ENCODE assay signal across 13 cellular contexts in the genomic region with DNA sequence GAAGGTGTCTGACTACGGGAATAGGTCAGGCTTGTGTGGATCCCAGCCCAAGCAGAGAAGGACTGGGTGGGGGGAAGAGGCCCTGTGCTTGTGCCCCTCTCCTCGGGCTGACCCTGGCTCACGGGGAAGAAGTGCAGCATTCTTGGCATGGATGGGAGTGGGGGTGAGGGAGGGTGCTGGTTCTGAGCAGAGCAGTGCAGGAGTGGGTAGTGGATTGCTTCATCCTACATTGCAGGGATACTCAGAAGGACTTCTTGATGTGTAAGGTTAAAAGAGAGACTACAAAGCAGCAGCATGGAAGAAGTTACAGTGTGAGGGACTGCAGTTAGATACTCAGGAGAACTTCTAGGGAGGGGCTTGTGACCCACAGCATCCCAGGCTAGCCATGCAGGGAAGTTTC. TPM values are rescaled to one million over a fixed set of nuclear protein-coding genes. Genes with fewer than 3 reads are reported as not detected.
DNase-seq lines count a peak whose midpoint lies in the region; ATAC-seq and TF ChIP-seq lines count a peak whose summit lies in the region.
"Had no signal": no experiment of that assay in that cellular context is flagged by ENCODE, and none has a peak within 500 bp of the region (broad histone marks: within the 10 kb centered on the region; RNA-seq: fewer than 3 reads in every experiment).

No MANE protein-coding gene starts in this region.

- peaks cover 3% of the 10 kb centered on the region for H3K27me3 ChIP-seq in CD4-positive, alpha-beta T cell (ENCODE audit: control insufficient read depth, insufficient read depth, low read length)
- no peaks in the 10 kb centered on the region for H3K27me3 ChIP-seq in heart right ventricle
- no peaks in the 10 kb centered on the region for H3K27me3 ChIP-seq in skeletal muscle satellite cell (ENCODE audit: control insufficient read depth, insufficient read depth, low read length)

- no peak overlapping the region for H3K27ac Mint-ChIP-seq in CD4-positive, alpha-beta T cell
- peak overlapping the region; percentile 66 for H3K27ac Mint-ChIP-seq in activated T-helper 17 cell treated with anti-CD3 and anti-CD28 coated beads, Interleukin-2, amount 50 U/mL, for 72 hours
- H3K27ac Mint-ChIP-seq: activated T-cell treated with anti-CD3 and anti-CD28 coated beads, Interleukin-2, amount 50 U/mL, for 24 hours had no signal

- H3K4me3 Mint-ChIP-seq in CD4-positive, alpha-beta T cell: peak overlapping the region; percentile 80
- no peak overlapping the region for H3K4me3 Mint-ChIP-seq in activated T-helper 17 cell treated with anti-CD3 and anti-CD28 coated beads, Interleukin-2, amount 50 U/mL, for 72 hours

- 26 to 40% methylated on average over 3 of the region's 3 CpGs for WGBS in heart right ventricle, 2 donors

- no peak overlapping the region for H3K27ac ChIP-seq in CD4-positive, alpha-beta T cell (ENCODE audit: low read depth, low read length)
- H3K27ac ChIP-seq in heart right ventricle: peak overlapping the region in 9 of 10 donors; percentile 91 to 100 (median 97)

- peak overlapping the region; percentile 97 for H3K4me2 ChIP-seq in skeletal muscle satellite cell (ENCODE audit: low read length)

- DNase-seq in CD4-positive, alpha-beta T cell: no peak
- no peak for DNase-seq in heart right ventricle
- no peak for DNase-seq in islet precursor cell
- DNase-seq in mucosa of gallbladder (ENCODE audit: low spot score): no peak
- no peak for DNase-seq in A172 (ENCODE audit: low spot score)
- DNase-seq: activated T-cell treated with anti-CD3 and anti-CD28 coated beads, Interleukin-2, amount 50 U/mL, for 24 hours; KG1; kidney glomerular epithelial cell; stimulated activated CD4-positive, alpha-beta T cell treated with anti-CD3 and anti-CD28 coated beads, Interleukin-12 subunit alpha, Interleukin-12 subunit beta, amount 100 ng/mL, for 4 hours; T-helper 2 cell had no signal

- H3K4me3 ChIP-seq in heart right ventricle: peak overlapping the region in 4 of 10 donors; percentile 85 to 98 (median 96)
- peak overlapping the region; percentile 76 for H3K4me3 ChIP-seq in skeletal muscle satellite cell (ENCODE audit: low read length)

- CTCF ChIA-PET in CD4-positive, alpha-beta T cell (lab: Charles Lee): no interaction called here

- H3K36me3 Mint-ChIP-seq in CD4-positive, alpha-beta T cell (ENCODE audit: low read depth): no peaks in the 10 kb centered on the region
- no peaks in the 10 kb centered on the region for H3K36me3 Mint-ChIP-seq in activated T-helper 17 cell treated with anti-CD3 and anti-CD28 coated beads, Interleukin-2, amount 50 U/mL, for 72 hours (ENCODE audit: low read depth)

- peaks cover 8% of the 10 kb centered on the region for H3K27me3 Mint-ChIP-seq in CD4-positive, alpha-beta T cell
- H3K27me3 Mint-ChIP-seq in activated T-helper 17 cell treated with anti-CD3 and anti-CD28 coated beads, Interleukin-2, amount 50 U/mL, for 72 hours: peaks cover 10% of the 10 kb centered on the region

- H3K9me3 Mint-ChIP-seq in CD4-positive, alpha-beta T cell: no peaks in the 10 kb centered on the region
- H3K9me3 Mint-ChIP-seq in activated T-helper 17 cell treated with anti-CD3 and anti-CD28 coated beads, Interleukin-2, amount 50 U/mL, for 72 hours: no peaks in the 10 kb centered on the region
- H3K9me3 Mint-ChIP-seq: activated T-cell treated with anti-CD3 and anti-CD28 coated beads, Interleukin-2, amount 50 U/mL, for 24 hours had no signal

- H3K4me1 ChIP-seq in heart right ventricle (peaks cover 15 to 92% (median 65%) of the 10 kb centered on the region in 9 donors), skeletal muscle satellite cell (ENCODE audit: control insufficient read depth, insufficient read depth, low read length) (peaks cover 56% of the 10 kb centered on the region)

- POLR2A ChIA-PET in CD4-positive, alpha-beta T cell (lab: Charles Lee): no interaction called here

- intact Hi-C loops in CD4-positive, alpha-beta T cell (cut with DNase I, micrococcal nuclease): no loop called here
- intact Hi-C loops in heart right ventricle (cut with DNase I): loop anchor here in 1 of 10 donors (5.0 kb wide), 1 partner anchor 37 kb away; no protein-coding TSS in a partner anchor

- H3K9ac ChIP-seq in skeletal muscle satellite cell (ENCODE audit: low read depth, low read length): peak overlapping the region; percentile 87

- no peaks in the 10 kb centered on the region for H3K9me3 ChIP-seq in CD4-positive, alpha-beta T cell (ENCODE audit: control insufficient read depth, low read length)
- H3K9me3 ChIP-seq in heart right ventricle (no peaks in the 10 kb centered on the region), skeletal muscle satellite cell (replicated peaks; ENCODE audit: low read length) (no peaks in the 10 kb centered on the region)

- peaks cover 0 to 4% (median 0%) of the 10 kb centered on the region in 9 donors for H3K36me3 ChIP-seq in heart right ventricle
- peaks cover 5% of the 10 kb centered on the region for H3K36me3 ChIP-seq in skeletal muscle satellite cell (ENCODE audit: insufficient read depth, low read length)

- peaks cover 15% of the 10 kb centered on the region for H3K4me1 Mint-ChIP-seq in CD4-positive, alpha-beta T cell (ENCODE audit: low read depth)
- peaks cover 6% of the 10 kb centered on the region for H3K4me1 Mint-ChIP-seq in activated T-helper 17 cell treated with anti-CD3 and anti-CD28 coated beads, Interleukin-2, amount 50 U/mL, for 72 hours

- TF ChIP-seq CTCF in CD4-positive, alpha-beta T cell (IDR thresholded peaks at IDR 0.05): no peak
- TF ChIP-seq CTCF in heart right ventricle (IDR thresholded peaks at IDR 0.05): no peak

- no peak for ATAC-seq in CD4-positive, alpha-beta T cell (ENCODE audit: poor library complexity)
- no peak for ATAC-seq in activated T-helper 17 cell treated with anti-CD3 and anti-CD28 coated beads, Interleukin-2, amount 50 U/mL, for 72 hours (replicated peaks)
- peak in 1 of 8 donors; percentile 5 for ATAC-seq in heart right ventricle
- ATAC-seq in HG02642 (IDR thresholded peaks at IDR 0.05; ENCODE audit: poor library complexity, unreplicated experiment): no peak

RNA-seq across cellular contexts. Expression of a gene that starts 2.1 kb away (rescaled TPM):
- total RNA-seq in CD4-positive, alpha-beta T cell: under 1 TPM in 1 of 2 experiments, not detected in 1; 0.73 TPM
- total RNA-seq in activated T-helper 17 cell treated with anti-CD3 and anti-CD28 coated beads, Interleukin-2, amount 50 U/mL, for 72 hours: 1 to 10 TPM in 1 of 2 donors, under 1 TPM in 1; 0.69 to 2.2 TPM
- total RNA-seq in heart right ventricle: 10 to 100 TPM; 48.3 to 78.4 (median 68.0) TPM
- 10 to 100 TPM; 31.5 to 33.2 TPM for polyA plus RNA-seq in heart right ventricle
- total RNA-seq in skeletal muscle satellite cell (2012; rRNA removed): 16.6 and 18.5 TPM in 2 replicates
- 37.6 TPM for total RNA-seq in mucosa of gallbladder
- 48.9 and 68.6 TPM in 2 replicates for total RNA-seq in A172 (2014; rRNA removed; shearing (Covaris generic))

Comparison
In these comparisons a context has a peak if more than half of its experiments do, and no peak if none do; other contexts are left out.
1. RNA of a gene that starts 2.1 kb away (total RNA-seq): 48.3 to 78.4 TPM in heart right ventricle, 48.9 to 68.6 TPM in A172 and 37.6 TPM in mucosa of gallbladder (single experiment); 0.69 to 2.2 TPM in activated T-helper 17 cell treated with anti-CD3 and anti-CD28 coated beads, Interleukin-2, amount 50 U/mL, for 72 hours and 0.73 TPM in CD4-positive, alpha-beta T cell; every median in the first group is over 10 times any median in the second.